17 cellular contexts compared by ENCODE assay signal in genomic region chr6:56911847-56912246, GRCh38. TPM values are rescaled to one million over a fixed set of nuclear protein-coding genes. Genes with fewer than 3 reads are reported as not detected.
A peak's percentile ranks its signal among the peaks of the same experiment; 100 is the strongest.
DNase-seq lines count a peak whose midpoint lies in the region; ATAC-seq and TF ChIP-seq lines count a peak whose summit lies in the region.
"Had no signal": no experiment of that assay in that cellular context is flagged by ENCODE, and none has a peak within 500 bp of the region (broad histone marks: within the 10 kb centered on the region; RNA-seq: fewer than 3 reads in every experiment).

No MANE protein-coding gene starts in this region.

- peak overlapping the region; percentile 33; the same call in 1 of the 2 replicates for H3K27ac Mint-ChIP-seq in GM23338
- no peak overlapping the region for H3K27ac Mint-ChIP-seq in activated T-helper 17 cell treated with anti-CD3 and anti-CD28 coated beads, Interleukin-2, amount 50 U/mL, for 72 hours
- H3K27ac Mint-ChIP-seq: activated B cell treated with CpG ODN at 0.5 μM for 24 hours had no signal

- no peaks in the 10 kb centered on the region for H3K9me3 ChIP-seq in RWPE2 (ENCODE audit: severe bottlenecking)
- H3K9me3 ChIP-seq: esophagus muscularis mucosa, Peyer's patch had no signal

- TF ChIP-seq CTCF in GM23338 (conservative IDR thresholded peaks at IDR 0.05; ENCODE audit: low read depth in 2 of 2), result no peak
- TF ChIP-seq CTCF in RWPE2 (IDR thresholded peaks at IDR 0.05; ENCODE audit: poor library complexity, severe bottlenecking), result no peak
- TF ChIP-seq CTCF in fibroblast of pulmonary artery (IDR thresholded peaks at IDR 0.05; ENCODE audit: low read length, missing control alignments), result no peak

- ATAC-seq in GM23338 (peak; percentile 59), RWPE2 (ENCODE audit: low read depth) (peak; percentile 68; the same call in 2 of the 3 replicates)
- no peak for ATAC-seq in activated T-helper 17 cell treated with anti-CD3 and anti-CD28 coated beads, Interleukin-2, amount 50 U/mL, for 72 hours (replicated peaks)

- peaks cover 21% of the 10 kb centered on the region for H3K4me1 Mint-ChIP-seq in GM23338
- H3K4me1 Mint-ChIP-seq in activated T-helper 17 cell treated with anti-CD3 and anti-CD28 coated beads, Interleukin-2, amount 50 U/mL, for 72 hours, result no peaks in the 10 kb centered on the region
- H3K4me1 Mint-ChIP-seq: activated B cell treated with CpG ODN at 0.5 μM for 24 hours; central memory CD8-positive, alpha-beta T cell had no signal

- DNase-seq in GM23338 (ENCODE audit: low spot score) (peak; percentile 62), RWPE2 (ENCODE audit: low spot score) (no peak), fibroblast of pulmonary artery (ENCODE audit: low read depth) (peak; percentile 66), skeletal muscle cell (ENCODE audit: low read depth) (peak; percentile 34), DMS79 treated with DMSO at 0.1 percent for 48 hours (lab: John Stamatoyannopoulos, UW) (no peak), HuH-7 (ENCODE audit: low spot score) (no peak), head of caudate nucleus (no peak)
- DNase-seq: activated B cell treated with CpG ODN at 0.5 μM for 24 hours; DND-41; KBM-7; NCI-H2171; Peyer's patch; stimulated activated naive CD4-positive, alpha-beta T cell treated with Interleukin-2 at 50 U/mL for 16 hours had no signal

- intact Hi-C loops in head of caudate nucleus (cut with DNase I), result no loop called here

- H3K4me2 ChIP-seq in GM23338, result no peak overlapping the region

- H4K20me1 ChIP-seq in GM23338 (replicated peaks; ENCODE audit: insufficient read depth), result no peaks in the 10 kb centered on the region

- no peaks in the 10 kb centered on the region for H3K9me2 ChIP-seq in GM23338 (ENCODE audit: insufficient read depth)

- H3K36me3 ChIP-seq in GM23338 (ENCODE audit: insufficient read depth) (no peaks in the 10 kb centered on the region), RWPE2 (ENCODE audit: low read depth) (no peaks in the 10 kb centered on the region)
- H3K36me3 ChIP-seq: esophagus muscularis mucosa, Peyer's patch had no signal

- peaks cover 2% of the 10 kb centered on the region for H3K27me3 Mint-ChIP-seq in GM23338 (ENCODE audit: insufficient read depth, low read depth, poor library complexity)
- H3K27me3 Mint-ChIP-seq in activated T-helper 17 cell treated with anti-CD3 and anti-CD28 coated beads, Interleukin-2, amount 50 U/mL, for 72 hours, result peaks cover 23% of the 10 kb centered on the region

- no peaks in the 10 kb centered on the region for H3K36me3 Mint-ChIP-seq in GM23338 (ENCODE audit: low read depth)
- no peaks in the 10 kb centered on the region for H3K36me3 Mint-ChIP-seq in activated T-helper 17 cell treated with anti-CD3 and anti-CD28 coated beads, Interleukin-2, amount 50 U/mL, for 72 hours (ENCODE audit: low read depth)

- H3K4me3 ChIP-seq in GM23338 (no peak overlapping the region), RWPE2 (ENCODE audit: severe bottlenecking) (no peak overlapping the region), fibroblast of pulmonary artery (replicated peaks; ENCODE audit: low read depth, low read length) (no peak overlapping the region), skeletal muscle cell (ENCODE audit: low read depth, low read length) (no peak overlapping the region)
- H3K4me3 ChIP-seq: esophagus muscularis mucosa, Peyer's patch had no signal

- no peaks in the 10 kb centered on the region; the same call in 1 of the 2 replicates for H3F3A ChIP-seq in GM23338 (replicated peaks; ENCODE audit: low read depth)

- H3K4me1 ChIP-seq in GM23338 (ENCODE audit: insufficient read depth), result peaks cover 18% of the 10 kb centered on the region
- peaks cover 13% of the 10 kb centered on the region for H3K4me1 ChIP-seq in RWPE2 (ENCODE audit: insufficient read depth, poor library complexity, severe bottlenecking)
- H3K4me1 ChIP-seq: esophagus muscularis mucosa, parathyroid adenoma, Peyer's patch had no signal

- H3K27ac ChIP-seq in GM23338 (ENCODE audit: low read depth), result no peak overlapping the region
- H3K27ac ChIP-seq in RWPE2 (ENCODE audit: poor library complexity, severe bottlenecking), result peak overlapping the region; percentile 6
- H3K27ac ChIP-seq: esophagus muscularis mucosa, parathyroid adenoma, Peyer's patch had no signal

- no peaks in the 10 kb centered on the region for H3K79me2 ChIP-seq in GM23338 (replicated peaks; ENCODE audit: insufficient read depth)
- H3K79me2 ChIP-seq: parathyroid adenoma had no signal

- no peak overlapping the region for H3K4me3 Mint-ChIP-seq in GM23338
- H3K4me3 Mint-ChIP-seq in activated T-helper 17 cell treated with anti-CD3 and anti-CD28 coated beads, Interleukin-2, amount 50 U/mL, for 72 hours, result no peak overlapping the region
- H3K4me3 Mint-ChIP-seq: activated B cell treated with CpG ODN at 0.5 μM for 24 hours; central memory CD8-positive, alpha-beta T cell had no signal

- no peaks in the 10 kb centered on the region for H3K9me3 Mint-ChIP-seq in GM23338
- H3K9me3 Mint-ChIP-seq in activated T-helper 17 cell treated with anti-CD3 and anti-CD28 coated beads, Interleukin-2, amount 50 U/mL, for 72 hours, result no peaks in the 10 kb centered on the region
- H3K9me3 Mint-ChIP-seq: activated B cell treated with CpG ODN at 0.5 μM for 24 hours; central memory CD8-positive, alpha-beta T cell had no signal

- H3K27me3 ChIP-seq in GM23338 (ENCODE audit: insufficient read depth), result no peaks in the 10 kb centered on the region
- H3K27me3 ChIP-seq in RWPE2 (ENCODE audit: insufficient read depth, poor library complexity, severe bottlenecking), result no peaks in the 10 kb centered on the region
- H3K27me3 ChIP-seq: esophagus muscularis mucosa, Peyer's patch had no signal

- no peak overlapping the region for H2AFZ ChIP-seq in GM23338
- H2AFZ ChIP-seq: parathyroid adenoma had no signal

TF ChIP-seq in GM23338, 12 proteins besides CTCF, POLR2A, EP300 and RAD21 (continues in another document):
- TF ChIP-seq ETS1 (IDR thresholded peaks at IDR 0.05) (no peak), ZNF114 (CRISPR knock-in tag; IDR thresholded peaks at IDR 0.05) (no peak), POLR2AphosphoS5 (IDR thresholded peaks at IDR 0.05; ENCODE audit: low read depth) (no peak), CREB1 (CRISPR knock-in tag; IDR thresholded peaks at IDR 0.05; ENCODE audit: low read depth) (no peak), EZH2 (IDR thresholded peaks at IDR 0.05; ENCODE audit: low read depth, unreplicated experiment) (no peak)

RNA-seq across cellular contexts. Expression of gene BEND6, which starts 43.1 kb away (rescaled TPM):
- total RNA-seq in GM23338 (2014; rRNA removed; shearing (Covaris generic)), result 4.9 and 6.7 TPM in 2 replicates
- 4.5 and 6.0 TPM in 2 replicates for polyA plus RNA-seq in GM23338 (2016; fragmentation: Nextera tagmentation; extraction: Ambion mirVana)
- total RNA-seq in activated T-helper 17 cell treated with anti-CD3 and anti-CD28 coated beads, Interleukin-2, amount 50 U/mL, for 72 hours, result under 1 TPM in 1 of 2 donors, not detected in 1; 0.15 TPM
- total RNA-seq: activated B cell treated with CpG ODN at 0.5 μM for 24 hours, Peyer's patch had no signal

Comparison
In these comparisons a context has a peak if more than half of its experiments do, and no peak if none do; other contexts are left out.
1. DNase-seq: peak in GM23338 (single experiment), fibroblast of pulmonary artery (single experiment) and skeletal muscle cell (single experiment); none in RWPE2 (single experiment), DMS79 treated with DMSO at 0.1 percent for 48 hours (single experiment), HuH-7 (single experiment) and head of caudate nucleus (0 of 42).